Comparison of ENCODE assay signal across 1 cellular context in genomic region chr1:33237579-33237978, GRCh38.
A peak's percentile ranks its signal among the peaks of the same experiment; 100 is the strongest.
TF ChIP-seq lines count a peak whose summit lies in the region.

No MANE protein-coding gene starts in this region.

TF ChIP-seq in K562, 482 proteins besides CTCF, POLR2A, EP300 and RAD21 (continues in another document):
- TF ChIP-seq RBM14 (IDR thresholded peaks at IDR 0.05; ENCODE audit: borderline replicate concordance, insufficient read depth, low read depth, low read length) = no peak
- TF ChIP-seq AFF4 (CRISPR knock-in tag; IDR thresholded peaks at IDR 0.05) = no peak
- peak; percentile 81 for TF ChIP-seq USF2 (CRISPR knock-in tag; IDR thresholded peaks at IDR 0.05)
- TF ChIP-seq ZNF232 (CRISPR knock-in tag; IDR thresholded peaks at IDR 0.05) = no peak
- TF ChIP-seq THAP7 (CRISPR knock-in tag; IDR thresholded peaks at IDR 0.05) = no peak
- peak; percentile 67 for TF ChIP-seq L3MBTL2 (IDR thresholded peaks at IDR 0.05)
- TF ChIP-seq ZNF197 (CRISPR knock-in tag; IDR thresholded peaks at IDR 0.05; ENCODE audit: low read depth) = no peak
- no peak for TF ChIP-seq SIN3B (IDR thresholded peaks at IDR 0.05; ENCODE audit: low read depth)
- no peak for TF ChIP-seq CBX3 (IDR thresholded peaks at IDR 0.05; ENCODE audit: borderline replicate concordance in 1 of 2, low read length in 2 of 2)
- TF ChIP-seq HMGXB4 (CRISPR knock-in tag; IDR thresholded peaks at IDR 0.05) = no peak
- TF ChIP-seq HCFC1 (IDR thresholded peaks at IDR 0.05; ENCODE audit: low read depth, low read length) = peak; percentile 56; the same call in 1 of the 2 replicates
- no peak for TF ChIP-seq SMARCE1 (IDR thresholded peaks at IDR 0.05)
- TF ChIP-seq USF1 (CRISPR knock-in tag; IDR thresholded peaks at IDR 0.05) = peak; percentile 76
- no peak for TF ChIP-seq STAT5B (CRISPR knock-in tag; IDR thresholded peaks at IDR 0.05)
- no peak for TF ChIP-seq ZFX (CRISPR knock-in tag; IDR thresholded peaks at IDR 0.05)
- TF ChIP-seq TRIM28 (IDR thresholded peaks at IDR 0.05) = no peak
- no peak for TF ChIP-seq ELK1 (CRISPR knock-in tag; IDR thresholded peaks at IDR 0.05)
- TF ChIP-seq RAD51 (IDR thresholded peaks at IDR 0.05; ENCODE audit: borderline replicate concordance, low read depth) = peak; percentile 65
- no peak for TF ChIP-seq POLR2AphosphoS2 (IDR thresholded peaks at IDR 0.05; ENCODE audit: low read length)
- no peak for TF ChIP-seq RBM39 (optimal IDR thresholded peaks at IDR 0.05; ENCODE audit: low read depth, low read length)
- TF ChIP-seq MGA (IDR thresholded peaks at IDR 0.05) = 0 out of 2 replicates have a peak, but pooled peaks have one; percentile 17
- no peak for TF ChIP-seq ZKSCAN3 (CRISPR knock-in tag; IDR thresholded peaks at IDR 0.05)
- no peak for TF ChIP-seq ZNF280A (IDR thresholded peaks at IDR 0.05; ENCODE audit: low read depth, partially characterized antibody)
- peak; percentile 99 for TF ChIP-seq ZNF766 (CRISPR knock-in tag; conservative IDR thresholded peaks at IDR 0.05)
- no peak for TF ChIP-seq ZBTB26 (CRISPR knock-in tag; IDR thresholded peaks at IDR 0.05)
- TF ChIP-seq ZBTB2 (IDR thresholded peaks at IDR 0.05) = no peak
- no peak for TF ChIP-seq ZNF224 (CRISPR knock-in tag; IDR thresholded peaks at IDR 0.05)
- TF ChIP-seq PURB (CRISPR knock-in tag; IDR thresholded peaks at IDR 0.05; ENCODE audit: low read depth) = no peak
- no peak for TF ChIP-seq ZNF143 (CRISPR knock-in tag; IDR thresholded peaks at IDR 0.05)
